8 cellular contexts compared by ENCODE assay signal in the genomic region with DNA sequence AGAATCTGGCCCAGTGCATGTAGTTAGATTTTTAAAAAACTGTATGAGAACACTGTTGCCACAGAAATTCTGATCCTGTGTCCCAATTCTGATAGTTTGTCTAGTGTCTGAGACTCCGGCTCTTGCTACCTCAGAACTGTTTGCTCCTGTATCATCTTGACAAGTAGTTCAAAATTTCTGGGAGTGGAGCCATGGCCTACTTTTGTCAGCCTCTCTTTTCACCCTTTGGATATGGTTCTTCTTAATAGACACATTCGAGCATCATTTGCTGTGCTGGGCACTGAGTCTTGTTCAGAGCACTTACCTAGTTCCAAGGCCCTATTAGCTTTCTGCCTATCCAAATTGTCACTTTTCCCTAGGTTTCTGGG. TPM values are rescaled to one million over a fixed set of nuclear protein-coding genes. Genes with fewer than 3 reads are reported as not detected.
DNase-seq lines count a peak whose midpoint lies in the region; ATAC-seq and TF ChIP-seq lines count a peak whose summit lies in the region.
"Had no signal": no experiment of that assay in that cellular context is flagged by ENCODE, and none has a peak within 500 bp of the region (broad histone marks: within the 10 kb centered on the region; RNA-seq: fewer than 3 reads in every experiment).

No MANE protein-coding gene starts in this region.

- H3K4me3 ChIP-seq in testis (no peak overlapping the region), coronary artery (no peak overlapping the region)

- POLR2A ChIA-PET in activated CD8-positive, alpha-beta T cell treated with anti-CD3 and anti-CD28 coated beads for 36 hours (lab: Charles Lee), result interaction anchor here (1.0 kb wide), 1 partner anchor 9 kb away, joined by 3 read pairs; no protein-coding TSS in a partner anchor

- no peak for TF ChIP-seq CTCF in activated CD8-positive, alpha-beta T cell treated with anti-CD3 and anti-CD28 coated beads for 36 hours (IDR thresholded peaks at IDR 0.05)
- no peak for TF ChIP-seq CTCF in testis (IDR thresholded peaks at IDR 0.05)
- no peak for TF ChIP-seq CTCF in coronary artery (IDR thresholded peaks at IDR 0.05)

- peaks cover 12% of the 10 kb centered on the region for H3K9me3 Mint-ChIP-seq in activated CD8-positive, alpha-beta T cell treated with anti-CD3 and anti-CD28 coated beads for 36 hours

- no peaks in the 10 kb centered on the region for H3K27me3 ChIP-seq in testis

- H3K9me3 ChIP-seq in testis, result no peaks in the 10 kb centered on the region

- H3K27me3 Mint-ChIP-seq in activated CD8-positive, alpha-beta T cell treated with anti-CD3 and anti-CD28 coated beads for 36 hours, result no peaks in the 10 kb centered on the region

- peaks cover 58% of the 10 kb centered on the region for H3K4me1 Mint-ChIP-seq in activated CD8-positive, alpha-beta T cell treated with anti-CD3 and anti-CD28 coated beads for 36 hours (ENCODE audit: low read depth)

- ATAC-seq in HG02798 (IDR thresholded peaks at IDR 0.05; ENCODE audit: poor library complexity, unreplicated experiment) (peak; percentile 9), left ventricle myocardium superior (peak; percentile 76), GM19455 (IDR thresholded peaks at IDR 0.05; ENCODE audit: unreplicated experiment) (no peak)
- peak; percentile 7 for ATAC-seq in activated CD8-positive, alpha-beta T cell treated with anti-CD3 and anti-CD28 coated beads for 36 hours

- 28 to 30% methylated on average over 2 of the region's 2 CpGs for WGBS in testis, 2 donors

- H3K36me3 Mint-ChIP-seq in activated CD8-positive, alpha-beta T cell treated with anti-CD3 and anti-CD28 coated beads for 36 hours (ENCODE audit: low read depth), result peaks cover 32% of the 10 kb centered on the region

- no peak for TF ChIP-seq POLR2A in testis (IDR thresholded peaks at IDR 0.05)

- H3K4me1 ChIP-seq in testis, result peaks cover 3% of the 10 kb centered on the region

- no peaks in the 10 kb centered on the region for H3K36me3 ChIP-seq in testis (ENCODE audit: low read depth, missing control alignments)

- CTCF ChIA-PET in activated CD8-positive, alpha-beta T cell treated with anti-CD3 and anti-CD28 coated beads for 36 hours (lab: Charles Lee), result interaction anchor here (0.8 to 1.0 kb wide), 3 partner anchors 32 to 69 kb away, joined by 3 read pairs; partner anchors contain the start of gene COMMD8

- no peak for DNase-seq in activated CD8-positive, alpha-beta T cell treated with anti-CD3 and anti-CD28 coated beads for 36 hours
- DNase-seq in left ventricle myocardium superior, result no peak
- DNase-seq in testis, result peak; percentile 27
- DNase-seq in coronary artery (ENCODE audit: low spot score), result no peak
- no peak for DNase-seq in NCI-H1694 treated with DMSO at 0.1 percent for 48 hours (lab: John Stamatoyannopoulos, UW)
- DNase-seq: NCI-H69 had no signal

- intact Hi-C loops in activated CD8-positive, alpha-beta T cell treated with anti-CD3 and anti-CD28 coated beads for 36 hours (cut with micrococcal nuclease), result loop anchor here (5.0 kb wide), 1 partner anchor 45 kb away; the partner anchor contains the start of gene ATP10D
- intact Hi-C loops in left ventricle myocardium superior (cut with micrococcal nuclease) (no loop called here), testis (cut with DNase I; ENCODE audit: low total_unique reads) (no loop called here)

- peak overlapping the region; percentile 0 for H3K4me3 Mint-ChIP-seq in activated CD8-positive, alpha-beta T cell treated with anti-CD3 and anti-CD28 coated beads for 36 hours

- H3K27ac ChIP-seq in testis, result peak overlapping the region in 1 of 2 donors; percentile 23
- H3K27ac ChIP-seq in coronary artery, result peak overlapping the region in 1 of 2 donors; percentile 30

- H3K27ac Mint-ChIP-seq in activated CD8-positive, alpha-beta T cell treated with anti-CD3 and anti-CD28 coated beads for 36 hours, result peak overlapping the region; percentile 64

RNA-seq across cellular contexts. Expression of gene ATP10D, which starts 46.9 kb away (rescaled TPM):
- total RNA-seq in activated CD8-positive, alpha-beta T cell treated with anti-CD3 and anti-CD28 coated beads for 36 hours, result 1 to 10 TPM; 4.1 to 4.7 TPM
- 7.7 TPM for total RNA-seq in left ventricle myocardium superior
- 10 to 100 TPM in 1 of 2 donors, 1 to 10 TPM in 1; 7.1 to 14.6 TPM for total RNA-seq in testis
- 7.9 TPM for polyA plus RNA-seq in testis (ENCODE audit: insufficient read depth, low read depth, low replicate concordance)
